ENCODE assay signal across 13 cellular contexts in the genomic region with DNA sequence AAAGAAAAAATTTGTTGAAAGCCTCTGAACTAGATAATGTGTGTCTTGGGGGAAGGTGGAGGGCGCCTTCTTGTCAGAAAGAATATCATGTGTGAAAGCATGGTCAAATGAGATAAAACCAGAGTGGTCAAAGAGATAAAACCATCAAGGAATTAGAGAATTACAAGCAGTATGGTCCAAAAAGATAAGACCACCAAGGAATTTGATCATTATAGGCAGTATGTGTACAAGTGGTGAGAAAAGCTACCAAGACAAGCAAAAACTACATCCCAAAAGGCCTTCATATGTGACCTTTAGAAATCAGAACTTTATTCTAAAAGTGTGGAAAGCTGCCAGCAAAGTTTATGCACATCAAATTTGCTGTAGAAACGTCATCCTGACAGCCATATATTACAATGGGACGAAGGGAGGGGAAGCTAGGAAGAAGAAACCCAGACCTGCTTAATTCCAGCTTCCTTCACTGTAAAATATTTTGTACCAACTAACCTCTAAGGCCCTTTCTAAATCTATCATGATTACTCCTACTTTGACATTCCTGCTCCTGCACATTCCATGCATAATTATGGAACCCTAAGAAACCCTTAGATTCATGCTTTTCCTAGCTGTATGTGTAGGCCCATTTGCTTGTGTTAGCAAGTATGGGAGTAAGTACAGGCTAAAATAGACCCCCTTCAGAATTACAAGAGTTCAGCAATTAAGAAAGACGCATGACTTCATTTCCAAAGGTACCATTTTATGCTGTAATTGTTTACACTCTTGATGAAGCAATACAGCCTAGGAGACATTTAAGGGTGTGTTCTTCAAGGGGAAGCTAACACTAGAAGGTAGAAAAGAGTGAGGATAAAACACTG. TPM values are rescaled to one million over a fixed set of nuclear protein-coding genes. Genes with fewer than 3 reads are reported as not detected.
DNase-seq lines count a peak whose midpoint lies in the region; ATAC-seq, FAIRE-seq and TF ChIP-seq lines count a peak whose summit lies in the region.
"Had no signal": no experiment of that assay in that cellular context is flagged by ENCODE, and none has a peak within 500 bp of the region (broad histone marks: within the 10 kb centered on the region; RNA-seq: fewer than 3 reads in every experiment).

No MANE protein-coding gene starts in this region.

- intact Hi-C loops in aorta (cut with DNase I): no loop called here

- H3K36me3 ChIP-seq in small intestine (ENCODE audit: control insufficient read depth in 2 of 2, insufficient read depth in 2 of 2, low read length in 2 of 2): no peaks in the 10 kb centered on the region
- no peaks in the 10 kb centered on the region for H3K36me3 ChIP-seq in aorta (ENCODE audit: control insufficient read depth in 1 of 2, insufficient read depth in 2 of 2, low read length in 1 of 2)

- TF ChIP-seq CTCF in fibroblast of villous mesenchyme (IDR thresholded peaks at IDR 0.05; ENCODE audit: insufficient read depth, low read depth, low read length): no peak

- DNase-seq in NCI-H146 (lab: John Stamatoyannopoulos, UW) (peak; percentile 8), NCI-H146 treated with DMSO at 0.1 percent for 48 hours (lab: John Stamatoyannopoulos, UW; ENCODE audit: unreplicated experiment) (no peak), NCI-H748 treated with DMSO at 0.1 percent for 48 hours (lab: John Stamatoyannopoulos, UW) (peak; percentile 73), fibroblast of villous mesenchyme (ENCODE audit: low read depth) (peak; percentile 34), small intestine (peak; percentile 36), middle frontal gyrus (ENCODE audit: extremely low spot score, low spot score) (no peak), activated gamma-delta T cell (lab: John Stamatoyannopoulos, UW) (no peak), aorta (no peak)
- DNase-seq: ACHN; activated naive CD4-positive, alpha-beta T cell; cortex of kidney; NCI-H524 treated with DMSO at 0.1 percent for 48 hours had no signal

- no peak overlapping the region for H3K27ac ChIP-seq in small intestine (ENCODE audit: low read depth in 1 of 2, low read length in 1 of 2)
- H3K27ac ChIP-seq in aorta (ENCODE audit: low read depth in 1 of 2, low read length in 2 of 2): no peak overlapping the region
- H3K27ac ChIP-seq: SK-N-MC had no signal

- FAIRE-seq in small intestine (lab: Jason Lieb, UNC): no peak

- H3K4me1 ChIP-seq in small intestine (ENCODE audit: control insufficient read depth in 2 of 2, insufficient read depth in 1 of 2, low read depth in 1 of 2, low read length in 1 of 2): peaks cover 4 to 5% of the 10 kb centered on the region in 2 donors
- H3K4me1 ChIP-seq in aorta (ENCODE audit: control insufficient read depth in 1 of 2, insufficient read depth in 2 of 2, low read length in 2 of 2): peaks cover 2 to 3% of the 10 kb centered on the region in 2 donors

- H3K9me3 ChIP-seq in small intestine (ENCODE audit: control insufficient read depth, low read depth) (no peaks in the 10 kb centered on the region), aorta (ENCODE audit: control insufficient read depth, low read length) (no peaks in the 10 kb centered on the region)

- no peak overlapping the region for H3K4me3 ChIP-seq in fibroblast of villous mesenchyme (ENCODE audit: low read depth, low read length)
- no peak overlapping the region for H3K4me3 ChIP-seq in small intestine (ENCODE audit: low read depth in 1 of 2, low read length in 2 of 2)
- H3K4me3 ChIP-seq in aorta (ENCODE audit: low read length in 2 of 2): no peak overlapping the region
- H3K4me3 ChIP-seq: SK-N-MC had no signal

- H3K27me3 ChIP-seq in small intestine (ENCODE audit: control insufficient read depth in 2 of 2, insufficient read depth in 2 of 2, low read length in 2 of 2) (no peaks in the 10 kb centered on the region), aorta (ENCODE audit: control insufficient read depth in 1 of 2, insufficient read depth in 2 of 2, low read length in 1 of 2) (peaks cover 0 to 1% of the 10 kb centered on the region in 2 donors)

- ATAC-seq in aorta (ENCODE audit: low FRiP score): no peak

- 58 to 71% (median 67%) methylated on average over 4 of the region's 4 CpGs for WGBS in small intestine, 3 donors
- 73 to 85% methylated on average over 4 of the region's 4 CpGs for WGBS in aorta, 2 donors

RNA-seq across cellular contexts. Expression of a gene that starts 51.6 kb away (rescaled TPM):
- total RNA-seq in fibroblast of villous mesenchyme (11.2 and 12.2 TPM in 2 replicates), aorta (10 to 100 TPM; 19.5 to 23.6 TPM)
- polyA plus RNA-seq in small intestine (10 to 100 TPM in 2 of 3 donors, 1 to 10 TPM in 1; 5.9 to 20.5 (median 10.1) TPM), aorta (10 to 100 TPM in 1 of 2 donors, 1 to 10 TPM in 1; 4.6 to 25.7 TPM)

RNA-seq across cellular contexts. Expression of a gene that starts 57.9 kb away (rescaled TPM):
- total RNA-seq in fibroblast of villous mesenchyme (3.2 and 3.5 TPM in 2 replicates), aorta (1 to 10 TPM; 1.4 to 3.1 TPM)
- polyA plus RNA-seq in small intestine (10 to 100 TPM in 1 of 3 donors, 1 to 10 TPM in 2; 6.2 to 17.6 (median 6.3) TPM), aorta (1 to 10 TPM; 3.8 to 6.4 TPM)

Comparison
In these comparisons a context has a peak if more than half of its experiments do, and no peak if none do; other contexts are left out.
1. DNase-seq: peak in NCI-H146 (single experiment), NCI-H748 treated with DMSO at 0.1 percent for 48 hours (single experiment), fibroblast of villous mesenchyme (single experiment) and small intestine (single experiment); none in NCI-H146 treated with DMSO at 0.1 percent for 48 hours (single experiment), middle frontal gyrus (single experiment), activated gamma-delta T cell (single experiment) and aorta (0 of 2).